ENCODE assay signal across 39 cellular contexts in the genomic region with DNA sequence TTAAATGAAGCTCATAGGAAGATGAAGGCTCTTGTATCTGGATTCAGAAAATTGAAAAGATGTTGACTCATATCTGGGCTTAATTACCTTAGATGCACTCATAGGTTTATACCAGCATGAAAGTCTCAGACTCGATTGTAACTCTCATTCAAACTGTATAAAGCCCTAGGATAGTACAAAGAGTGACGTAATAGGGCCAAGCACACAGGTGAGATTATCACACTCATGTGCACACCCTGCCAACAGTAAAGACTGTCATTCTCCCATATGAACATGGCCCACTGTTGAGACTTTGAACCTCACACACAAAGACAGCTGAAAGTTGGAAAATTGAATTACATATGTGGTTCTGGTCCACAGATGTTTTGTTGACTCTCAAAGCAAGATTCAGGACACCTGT. TPM values are rescaled to one million over a fixed set of nuclear protein-coding genes. Genes with fewer than 3 reads are reported as not detected.
"Had no signal": no experiment of that assay in that cellular context is flagged by ENCODE, and none has a peak within 500 bp of the region (broad histone marks: within the 10 kb centered on the region; RNA-seq: fewer than 3 reads in every experiment).

No MANE protein-coding gene starts in this region.

- H3K4me2 ChIP-seq: KMS-11 had no signal

- H3K36me3 ChIP-seq: MG63 had no signal

- H3K4me3 ChIP-seq: MG63 had no signal

- H3K9ac ChIP-seq: KMS-11 had no signal

- H3K27ac ChIP-seq: KMS-11 had no signal

- DNase-seq: Karpas-422, Kasumi-1, MG63, MM.1S, MV-4-11, NCI-H1048, NCI-H1092, NCI-H1092 treated with DMSO at 0.1 percent for 48 hours, NCI-H1105, NCI-H1105 treated with DMSO at 0.1 percent for 48 hours, NCI-H1417, NCI-H1417 treated with DMSO at 0.1 percent for 48 hours, NCI-H1436, NCI-H1436 treated with DMSO at 0.1 percent for 48 hours, NCI-H146, NCI-H1694, NCI-H1694 treated with DMSO at 0.1 percent for 48 hours, NCI-H187, NCI-H187 treated with DMSO at 0.1 percent for 48 hours, NCI-H1930, NCI-H2029, NCI-H2029 treated with DMSO at 0.1 percent for 48 hours, NCI-H2081, NCI-H2081 treated with DMSO at 0.1 percent for 48 hours, NCI-H2107, NCI-H2171, NCI-H2171 treated with DMSO at 0.1 percent for 48 hours, NCI-H2227 treated with DMSO at 0.1 percent for 48 hours, NCI-H226, NCI-H345, NCI-H446, NCI-H446 treated with DMSO at 0.1 percent for 48 hours, NCI-H510A, NCI-H510A treated with DMSO at 0.1 percent for 48 hours had no signal

- H3K27me3 ChIP-seq: MG63 had no signal

- H3K9me3 ChIP-seq: MG63 had no signal

RNA-seq across cellular contexts. Expression of a gene that starts 18.0 kb away (rescaled TPM):
- total RNA-seq: LHCN-M2, M059J, MCF 10A, NCI-H460 had no signal

RNA-seq across cellular contexts. Expression of a gene that starts 30.2 kb away (rescaled TPM):
- total RNA-seq: M059J, MCF 10A, NCI-H460 had no signal
